8 cellular contexts compared by ENCODE assay signal in the genomic region with DNA sequence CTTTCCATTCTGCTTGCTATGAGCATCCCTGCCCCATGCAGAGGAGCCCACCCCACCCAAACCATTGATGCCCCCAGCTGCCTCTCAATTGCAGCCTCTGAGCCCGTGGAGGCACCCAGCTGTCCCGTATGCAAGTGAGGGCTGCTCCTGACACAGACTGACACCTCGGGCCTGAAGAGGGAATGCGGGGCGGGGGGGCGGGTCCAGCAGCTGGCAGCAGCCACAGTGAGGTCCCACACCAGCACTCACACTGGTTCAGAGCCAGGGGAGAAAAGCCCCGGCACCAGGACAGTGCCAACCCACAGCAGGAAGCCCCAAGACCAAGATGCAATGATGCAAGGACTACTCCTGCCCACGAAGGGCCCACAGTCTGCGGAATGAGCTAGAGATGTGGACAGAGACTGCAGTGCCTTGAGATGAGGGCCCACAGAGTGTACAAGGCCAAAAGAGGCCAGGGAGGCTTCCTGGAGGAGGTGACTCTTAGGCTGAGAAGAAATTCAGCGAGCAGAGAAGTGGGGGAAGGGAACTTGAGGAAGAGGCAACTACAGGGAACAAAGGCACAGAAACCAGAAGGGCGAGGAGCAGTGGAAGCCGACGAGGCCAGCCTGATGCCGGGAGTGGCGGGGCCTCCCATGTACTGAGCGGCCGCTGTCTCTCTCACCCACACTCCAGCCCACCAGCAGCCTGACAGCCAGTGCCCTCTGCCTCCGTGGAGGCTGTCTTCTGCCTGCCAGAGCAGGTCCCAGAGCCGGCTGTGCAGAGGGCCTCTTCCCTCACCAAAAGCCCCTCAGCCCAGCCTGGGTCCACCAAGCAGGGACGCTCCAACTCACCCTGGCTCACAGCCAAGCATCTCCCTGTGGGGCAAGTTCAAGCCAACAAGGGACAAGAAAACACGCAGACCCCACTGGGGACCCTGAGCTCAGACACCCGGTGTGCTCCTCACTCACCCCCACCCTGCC. TPM values are rescaled to one million over a fixed set of nuclear protein-coding genes. Genes with fewer than 3 reads are reported as not detected.
DNase-seq lines count a peak whose midpoint lies in the region; ATAC-seq and TF ChIP-seq lines count a peak whose summit lies in the region.

No MANE protein-coding gene starts in this region.

- peak overlapping the region; percentile 15 for H3K4me3 ChIP-seq in GM12875 (ENCODE audit: low read depth, low read length)
- H3K4me3 ChIP-seq in MM.1S (ENCODE audit: low read length), result peak overlapping the region; percentile 58

- TF ChIP-seq CTCF in GM12875 (IDR thresholded peaks at IDR 0.05; ENCODE audit: borderline replicate concordance, insufficient read depth, low read depth, low read length) (no peak), MM.1S (IDR thresholded peaks at IDR 0.05; ENCODE audit: low read length) (no peak), chondrocyte (IDR thresholded peaks at IDR 0.05) (no peak), nephron progenitor cell (IDR thresholded peaks at IDR 0.05) (no peak)

- H3K27ac ChIP-seq in MM.1S (ENCODE audit: low read length), result peak overlapping the region; percentile 99

- H2AFZ ChIP-seq in MM.1S (ENCODE audit: low read length), result no peak overlapping the region

- peak overlapping the region; percentile 22 for H3K4me3 Mint-ChIP-seq in chondrocyte (ENCODE audit: unreplicated experiment)
- H3K4me3 Mint-ChIP-seq in nephron progenitor cell, result peak overlapping the region; percentile 57

- H3K27me3 Mint-ChIP-seq in chondrocyte (ENCODE audit: low read depth) (no peaks in the 10 kb centered on the region), nephron progenitor cell (ENCODE audit: low read depth, poor library complexity) (no peaks in the 10 kb centered on the region)

- H3K9me3 Mint-ChIP-seq in chondrocyte (ENCODE audit: low read depth), result no peaks in the 10 kb centered on the region
- no peaks in the 10 kb centered on the region for H3K9me3 Mint-ChIP-seq in nephron progenitor cell

- peaks cover 85% of the 10 kb centered on the region for H3K79me2 ChIP-seq in MM.1S (ENCODE audit: low read length)

- H3K9ac ChIP-seq in MM.1S (ENCODE audit: low read length), result peak overlapping the region; percentile 78

- DNase-seq in MM.1S, result peak; percentile 48
- no peak for DNase-seq in chondrocyte (ENCODE audit: low spot score)
- DNase-seq in nephron progenitor cell, result no peak
- no peak for DNase-seq in SKM-1 (lab: John Stamatoyannopoulos, UW; ENCODE audit: unreplicated experiment)
- DNase-seq in activated CD4-positive, alpha-beta T cell treated with anti-CD3 and anti-CD28 coated beads, Interleukin-2, amount 50 U/mL, for 4 hours, result no peak
- no peak for DNase-seq in H4 (ENCODE audit: low spot score)

- H3K4me2 ChIP-seq in MM.1S (ENCODE audit: low read depth, low read length), result peak overlapping the region; percentile 93

- H3F3A ChIP-seq in MM.1S (ENCODE audit: insufficient read depth, low read length), result peaks cover 41% of the 10 kb centered on the region

- no peaks in the 10 kb centered on the region for H3K36me3 Mint-ChIP-seq in chondrocyte (ENCODE audit: low read depth)
- H3K36me3 Mint-ChIP-seq in nephron progenitor cell (ENCODE audit: low read depth), result no peaks in the 10 kb centered on the region

- ATAC-seq in GM18870 (IDR thresholded peaks at IDR 0.05; ENCODE audit: unreplicated experiment), result no peak

- no peaks in the 10 kb centered on the region for H3K27me3 ChIP-seq in MM.1S (replicated peaks; ENCODE audit: insufficient read depth, low read length)

- no peaks in the 10 kb centered on the region for H3K9me2 ChIP-seq in MM.1S (replicated peaks; ENCODE audit: insufficient read depth, low read length)

- no peaks in the 10 kb centered on the region for H3K9me3 ChIP-seq in MM.1S (replicated peaks; ENCODE audit: insufficient read depth, low read length)

- H3K27ac Mint-ChIP-seq in chondrocyte (ENCODE audit: unreplicated experiment) (peak overlapping the region; percentile 66), nephron progenitor cell (no peak overlapping the region)

- no peaks in the 10 kb centered on the region for H3K36me3 ChIP-seq in MM.1S (replicated peaks; ENCODE audit: insufficient read depth, low read length)

- H3K4me1 ChIP-seq in MM.1S (ENCODE audit: low read length), result peaks cover 69% of the 10 kb centered on the region

- H3K4me1 Mint-ChIP-seq in chondrocyte (ENCODE audit: low read depth) (peaks cover 99% of the 10 kb centered on the region), nephron progenitor cell (peaks cover 95% of the 10 kb centered on the region)

- no peaks in the 10 kb centered on the region for H4K20me1 ChIP-seq in MM.1S (ENCODE audit: insufficient read depth, low read length)

RNA-seq across cellular contexts. Expression of a gene that starts 9.2 kb away (rescaled TPM):
- 39.4 to 63.0 TPM (median 61.8 TPM) in 3 replicates for total RNA-seq in chondrocyte
- total RNA-seq in H4 (2014; rRNA removed; shearing (Covaris generic)), result 7.6 and 10.6 TPM in 2 replicates

RNA-seq across cellular contexts. Expression of a gene that starts 34.0 kb away (rescaled TPM):
- total RNA-seq in chondrocyte, result 26.3 to 28.9 TPM (median 27.8 TPM) in 3 replicates
- total RNA-seq in H4 (2014; rRNA removed; shearing (Covaris generic)), result 31.1 and 35.4 TPM in 2 replicates

RNA-seq across cellular contexts. Expression of a gene that starts 41.1 kb away (rescaled TPM):
- 1.4 to 4.3 TPM (median 2.7 TPM) in 3 replicates for total RNA-seq in chondrocyte
- 0.95 and 2.6 TPM in 2 replicates for total RNA-seq in H4 (2014; rRNA removed; shearing (Covaris generic))

RNA-seq across cellular contexts. Expression of a gene that starts 54.8 kb away (rescaled TPM):
- 22.2 to 25.5 TPM (median 24.4 TPM) in 3 replicates for total RNA-seq in chondrocyte
- total RNA-seq in H4 (2014; rRNA removed; shearing (Covaris generic)), result 5.2 and 12.8 TPM in 2 replicates
